In genomic region chr9:114611516-114612271, GRCh38 we compare ENCODE assay signal across 8 cellular contexts. TPM values are rescaled to one million over a fixed set of nuclear protein-coding genes. Genes with fewer than 3 reads are reported as not detected.
A peak's percentile ranks its signal among the peaks of the same experiment; 100 is the strongest.
DNase-seq lines count a peak whose midpoint lies in the region; ATAC-seq and TF ChIP-seq lines count a peak whose summit lies in the region.

No MANE protein-coding gene starts in this region.

- peak; percentile 44 for DNase-seq in HT1080 (ENCODE audit: low read depth)
- peak; percentile 58 to 70 for DNase-seq in SJSA1 (ENCODE audit: low read depth in 1 of 2, low spot score in 2 of 2)
- DNase-seq in astrocyte of the spinal cord (ENCODE audit: low read depth, low spot score), result peak; percentile 53
- DNase-seq in sciatic nerve (ENCODE audit: low spot score), result peak; percentile 74
- no peak for DNase-seq in NCI-H1694 treated with DMSO at 0.1 percent for 48 hours (lab: John Stamatoyannopoulos, UW)

- H3K4me3 ChIP-seq in DOHH2 (ENCODE audit: low read length) (peak overlapping the region; percentile 92), SJSA1 (peak overlapping the region; percentile 63), astrocyte of the spinal cord (ENCODE audit: low read depth, low read length) (peak overlapping the region; percentile 39), iPS-11a (ENCODE audit: low read depth, low read length) (peak overlapping the region; percentile 46)

- no peak for TF ChIP-seq CTCF in DOHH2 (IDR thresholded peaks at IDR 0.05; ENCODE audit: low read depth, low read length, poor library complexity, severe bottlenecking)
- TF ChIP-seq CTCF in astrocyte of the spinal cord (IDR thresholded peaks at IDR 0.05; ENCODE audit: low read depth, low read length), result no peak

- peaks cover 57% of the 10 kb centered on the region for H3K79me2 ChIP-seq in DOHH2 (ENCODE audit: control insufficient read depth, low read length)

- no peaks in the 10 kb centered on the region for H3K9me2 ChIP-seq in DOHH2 (replicated peaks; ENCODE audit: control insufficient read depth, low read length)

- H3K27me3 ChIP-seq in DOHH2 (ENCODE audit: control insufficient read depth, low read length) (no peaks in the 10 kb centered on the region), SJSA1 (replicated peaks) (no peaks in the 10 kb centered on the region)

- H3K27ac ChIP-seq in DOHH2 (ENCODE audit: low read depth, low read length), result peak overlapping the region; percentile 73
- H3K27ac ChIP-seq in SJSA1, result peak overlapping the region; percentile 64

- peaks cover 74% of the 10 kb centered on the region for H3K4me1 ChIP-seq in DOHH2 (ENCODE audit: control insufficient read depth, low read length)
- H3K4me1 ChIP-seq in SJSA1 (replicated peaks), result peaks cover 18% of the 10 kb centered on the region

- ATAC-seq in GM21367 (IDR thresholded peaks at IDR 0.05; ENCODE audit: unreplicated experiment), result peak; percentile 18
- peak; percentile 83 for ATAC-seq in sciatic nerve

- in situ Hi-C loops in astrocyte of the spinal cord (cut with HindIII; ENCODE audit: low sequenced_read_pairs), result no loop called here

- no peaks in the 10 kb centered on the region for H4K20me1 ChIP-seq in DOHH2 (ENCODE audit: control insufficient read depth, insufficient read depth, low read depth, low read length)

- no peaks in the 10 kb centered on the region for H3K9me3 ChIP-seq in DOHH2 (ENCODE audit: control insufficient read depth, insufficient read depth, low read length)
- H3K9me3 ChIP-seq in SJSA1 (replicated peaks), result no peaks in the 10 kb centered on the region

- peak overlapping the region; percentile 89 for H3K4me2 ChIP-seq in DOHH2 (ENCODE audit: low read length)

- intact Hi-C loops in sciatic nerve (cut with DNase I), result no loop called here

- H3F3A ChIP-seq in DOHH2 (ENCODE audit: control insufficient read depth, insufficient read depth), result peaks cover 5% of the 10 kb centered on the region

- peaks cover 20% of the 10 kb centered on the region for H3K36me3 ChIP-seq in DOHH2 (ENCODE audit: control insufficient read depth, low read length)
- no peaks in the 10 kb centered on the region for H3K36me3 ChIP-seq in SJSA1

RNA-seq across cellular contexts. Expression of gene TMEM268, which starts 0.6 kb away (rescaled TPM):
- total RNA-seq in HT1080 (2014; rRNA removed; shearing (Covaris generic)), result 8.7 and 9.6 TPM in 2 replicates
- 13.1 and 16.5 TPM in 2 replicates for polyA plus RNA-seq in HT1080 (2015; cell fraction: cytosol; rRNA removed)
- polyA plus RNA-seq in HT1080 (2015; cell fraction: nucleus; rRNA removed), result 9.4 and 9.9 TPM in 2 replicates
- total RNA-seq in SJSA1 (2014; rRNA removed; shearing (Covaris generic)), result 3.6 and 4.4 TPM in 2 replicates
- total RNA-seq in sciatic nerve, result 7.4 TPM

RNA-seq across cellular contexts. Expression of gene ATP6V1G1, which starts 24.1 kb away (rescaled TPM):
- 96.0 and 97.4 TPM in 2 replicates for total RNA-seq in HT1080 (2014; rRNA removed; shearing (Covaris generic))
- 93.1 and 105 TPM in 2 replicates for polyA plus RNA-seq in HT1080 (2015; cell fraction: cytosol; rRNA removed)
- 28.1 and 30.6 TPM in 2 replicates for polyA plus RNA-seq in HT1080 (2015; cell fraction: nucleus; rRNA removed)
- 212 and 267 TPM in 2 replicates for total RNA-seq in SJSA1 (2014; rRNA removed; shearing (Covaris generic))
- 61.7 TPM for total RNA-seq in sciatic nerve

RNA-seq across cellular contexts. Expression of gene TEX53, which starts 45.9 kb away (rescaled TPM):
- not detected in 2 replicates for total RNA-seq in HT1080 (2014; rRNA removed; shearing (Covaris generic))
- not detected in 2 replicates for polyA plus RNA-seq in HT1080 (2015; cell fraction: cytosol; rRNA removed)
- polyA plus RNA-seq in HT1080 (2015; cell fraction: nucleus; rRNA removed), result not detected in 2 replicates
- total RNA-seq in SJSA1 (2014; rRNA removed; shearing (Covaris generic)), result not detected in 2 replicates
- total RNA-seq in sciatic nerve, result not detected

Comparison
In these comparisons a context has a peak if more than half of its experiments do, and no peak if none do; other contexts are left out.
1. H3K4me3 ChIP-seq: peak in every context shown above with its lines; median percentile 92 in DOHH2; 63 in SJSA1; 46 in iPS-11a; 39 in astrocyte of the spinal cord.